20 cellular contexts compared by ENCODE assay signal in the genomic region with DNA sequence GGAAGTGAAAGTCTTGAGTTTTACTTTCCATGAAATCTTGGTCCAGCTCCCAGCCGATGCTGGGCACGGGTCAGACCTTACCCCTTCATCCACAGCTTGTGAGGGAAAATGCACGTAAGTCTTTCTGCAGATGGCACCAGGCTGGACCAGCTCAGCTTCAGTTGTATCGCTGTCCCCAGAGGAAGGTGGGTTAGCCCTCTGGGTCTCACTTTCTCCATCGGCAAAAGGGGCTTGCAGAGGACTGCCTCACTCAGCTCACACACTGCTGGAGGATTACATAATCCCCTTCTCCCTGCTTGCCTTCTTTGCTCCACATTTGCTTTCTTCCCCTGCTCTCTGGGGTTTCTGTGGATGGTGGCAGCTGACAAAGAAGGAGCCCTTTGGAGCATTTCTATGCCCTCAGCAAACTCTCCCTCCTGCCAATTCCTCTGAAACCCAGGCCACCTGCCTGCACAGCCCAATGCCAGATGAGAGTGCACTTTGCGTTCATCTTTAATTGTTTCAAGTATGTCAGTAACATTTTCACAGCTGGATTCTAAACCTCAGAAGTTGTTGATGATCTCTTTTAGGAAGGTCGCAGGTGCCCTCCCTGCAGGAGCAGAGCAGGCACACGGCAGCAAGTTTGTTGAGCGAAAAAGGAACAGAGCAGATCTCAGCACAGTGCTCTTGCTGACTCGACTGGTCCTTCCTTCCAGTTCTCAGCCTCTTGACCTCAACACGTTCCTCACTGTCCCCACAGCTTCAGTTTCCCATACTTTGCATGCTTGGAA.
DNase-seq lines count a peak whose midpoint lies in the region; ATAC-seq and TF ChIP-seq lines count a peak whose summit lies in the region.
"Had no signal": no experiment of that assay in that cellular context is flagged by ENCODE, and none has a peak within 500 bp of the region (broad histone marks: within the 10 kb centered on the region; RNA-seq: fewer than 3 reads in every experiment).

No MANE protein-coding gene starts in this region.

- H3K27ac ChIP-seq in right cardiac atrium (ENCODE audit: low read length) (no peak overlapping the region), heart right ventricle (no peak overlapping the region)

- DNase-seq in right cardiac atrium = peak; percentile 3 to 20 (median 3)
- no peak for DNase-seq in heart right ventricle
- DNase-seq in NCI-H345 (lab: John Stamatoyannopoulos, UW) = peak; percentile 6
- DNase-seq in midbrain (lab: John Stamatoyannopoulos, UW) = peak; percentile 31
- no peak for DNase-seq in activated naive CD4-positive, alpha-beta T cell treated with Interleukin-2 at 50 U/mL for 16 hours
- DNase-seq in stimulated activated CD4-positive, alpha-beta T cell treated with anti-CD3 and anti-CD28 coated beads, Interleukin-4, amount 100 ng/mL, for 1 hour = no peak
- DNase-seq in cerebellum (ENCODE audit: low spot score) = no peak
- DNase-seq: Calu3; CD8-positive, alpha-beta T cell; DMS53; H9; KBM-7; NCI-H1105 treated with DMSO at 0.1 percent for 48 hours; NCI-H187; NCI-H2171; NCI-H446 treated with DMSO at 0.1 percent for 48 hours; OCI-M1; SHP77 treated with DMSO at 0.1 percent for 48 hours; SK-N-SH had no signal

- no peak for ATAC-seq in right cardiac atrium
- ATAC-seq in heart right ventricle = no peak
- ATAC-seq: CD8-positive, alpha-beta T cell; HepG2 had no signal

- H3K4me3 ChIP-seq in right cardiac atrium (ENCODE audit: low read length) = no peak overlapping the region
- H3K4me3 ChIP-seq in heart right ventricle = no peak overlapping the region

- no peaks in the 10 kb centered on the region for H3K27me3 ChIP-seq in right cardiac atrium (ENCODE audit: control insufficient read depth, insufficient read depth)
- peaks cover 0 to 15% (median 0%) of the 10 kb centered on the region in 7 donors for H3K27me3 ChIP-seq in heart right ventricle

- H3K9me3 ChIP-seq in right cardiac atrium (ENCODE audit: control insufficient read depth, low read length) = no peaks in the 10 kb centered on the region
- H3K9me3 ChIP-seq in heart right ventricle = peaks cover 0 to 17% (median 0%) of the 10 kb centered on the region in 11 donors
- H3K9me3 ChIP-seq: SK-N-SH had no signal

- TF ChIP-seq CTCF in heart right ventricle (IDR thresholded peaks at IDR 0.05) = no peak

- WGBS in right cardiac atrium = 73% methylated on average over 11 of the region's 11 CpGs
- 82 to 83% methylated on average over 11 of the region's 11 CpGs for WGBS in heart right ventricle, 2 donors

- intact Hi-C loops in right cardiac atrium (cut with DNase I) = no loop called here
- intact Hi-C loops in heart right ventricle (cut with DNase I) = loop anchor here in 2 of 10 donors (10.0 kb wide), 2 partner anchors 95 to 235 kb away; a partner anchor contains a TSS

- peaks cover 4% of the 10 kb centered on the region for H3K4me1 ChIP-seq in right cardiac atrium (ENCODE audit: control insufficient read depth, insufficient read depth, low read length)
- H3K4me1 ChIP-seq in heart right ventricle = peaks cover 8 to 27% (median 15%) of the 10 kb centered on the region in 9 donors

- no peaks in the 10 kb centered on the region for H3K36me3 ChIP-seq in heart right ventricle

Comparison
In these comparisons a context has a peak if more than half of its experiments do, and no peak if none do; other contexts are left out.
1. DNase-seq: peak in right cardiac atrium (3 of 3), NCI-H345 (single experiment) and midbrain (single experiment); none in heart right ventricle (0 of 2), activated naive CD4-positive, alpha-beta T cell treated with Interleukin-2 at 50 U/mL for 16 hours (single experiment), stimulated activated CD4-positive, alpha-beta T cell treated with anti-CD3 and anti-CD28 coated beads, Interleukin-4, amount 100 ng/mL, for 1 hour (single experiment) and cerebellum (single experiment).